7 cellular contexts compared by ENCODE assay signal in the genomic region with DNA sequence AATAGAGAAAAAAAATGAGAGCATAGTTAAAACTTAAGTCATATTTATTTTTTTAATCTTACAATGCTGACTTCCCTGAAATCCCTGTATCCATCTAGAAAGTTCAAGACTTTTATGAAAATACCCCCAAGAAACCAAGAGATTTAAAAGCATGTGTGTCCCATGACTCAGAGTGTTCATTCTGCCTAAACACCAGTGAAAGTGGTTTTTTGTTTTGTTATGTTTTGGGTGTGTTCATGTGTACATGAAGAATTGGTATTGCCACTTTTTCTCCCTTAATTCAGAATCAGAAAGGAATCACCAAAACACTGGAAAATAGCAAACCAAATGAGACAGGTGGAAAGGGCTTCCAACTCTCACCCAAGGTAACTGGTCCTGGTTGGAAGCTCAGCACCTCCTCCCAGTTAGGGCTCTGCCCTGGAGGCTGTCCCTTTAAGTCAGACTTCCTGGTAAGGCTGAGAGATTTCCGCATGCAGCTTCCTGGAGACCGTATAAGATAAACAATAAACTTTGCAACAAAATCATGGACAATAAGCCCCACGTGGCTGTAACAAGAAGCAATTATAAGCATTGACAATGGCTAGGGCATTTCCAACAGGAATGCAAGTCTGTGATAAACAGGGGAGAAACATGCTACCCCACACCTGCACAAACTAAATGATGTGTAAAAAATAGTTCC.
DNase-seq lines count a peak whose midpoint lies in the region; TF ChIP-seq lines count a peak whose summit lies in the region.

No MANE protein-coding gene starts in this region.

- no peak for TF ChIP-seq CTCF in ovary (IDR thresholded peaks at IDR 0.05)

- 2 to 11% (median 5%) methylated on average over 3 of the region's 3 CpGs for whole genome bisulfite sequencing in ovary, 3 donors

- H3K4me1 ChIP-seq in ovary (ENCODE audit: insufficient read depth) = peaks cover 6% of the 10 kb centered on the region

- intact Hi-C loops in ovary (cut with DNase I) = loop anchor here in 1 of 4 donors (10.0 kb wide), 1 partner anchor 61 kb away; no protein-coding TSS in a partner anchor

- DNase-seq in HCEC 1CT (peak; percentile 51), T-helper 1 cell (peak; percentile 22 to 64 (median 39)), epithelial cell of prostate (ENCODE audit: low read depth, low spot score) (peak; percentile 26), ovary (peak in 1 of 5 donors; percentile 40), NCI-H524 (lab: John Stamatoyannopoulos, UW) (no peak), putamen (ENCODE audit: low spot score) (no peak), NCI-H446 (lab: John Stamatoyannopoulos, UW) (no peak)

- H3K4me3 ChIP-seq in ovary = no peak overlapping the region

- H3K9me3 ChIP-seq in ovary = no peaks in the 10 kb centered on the region

- TF ChIP-seq POLR2A in ovary (IDR thresholded peaks at IDR 0.05) = peak; percentile 11

- no peak for TF ChIP-seq EP300 in ovary (IDR thresholded peaks at IDR 0.05)

- H3K27ac ChIP-seq in epithelial cell of prostate (no peak overlapping the region), ovary (peak overlapping the region in 1 of 2 donors; percentile 43)

- H3K27me3 ChIP-seq in ovary = no peaks in the 10 kb centered on the region

- H3K36me3 ChIP-seq in ovary = no peaks in the 10 kb centered on the region

Comparison
In these comparisons a context has a peak if more than half of its experiments do, and no peak if none do; other contexts are left out.
1. DNase-seq: peak in HCEC 1CT (single experiment), T-helper 1 cell (5 of 5) and epithelial cell of prostate (single experiment); none in NCI-H524 (0 of 2), putamen (single experiment) and NCI-H446 (0 of 2).